In the genomic region with DNA sequence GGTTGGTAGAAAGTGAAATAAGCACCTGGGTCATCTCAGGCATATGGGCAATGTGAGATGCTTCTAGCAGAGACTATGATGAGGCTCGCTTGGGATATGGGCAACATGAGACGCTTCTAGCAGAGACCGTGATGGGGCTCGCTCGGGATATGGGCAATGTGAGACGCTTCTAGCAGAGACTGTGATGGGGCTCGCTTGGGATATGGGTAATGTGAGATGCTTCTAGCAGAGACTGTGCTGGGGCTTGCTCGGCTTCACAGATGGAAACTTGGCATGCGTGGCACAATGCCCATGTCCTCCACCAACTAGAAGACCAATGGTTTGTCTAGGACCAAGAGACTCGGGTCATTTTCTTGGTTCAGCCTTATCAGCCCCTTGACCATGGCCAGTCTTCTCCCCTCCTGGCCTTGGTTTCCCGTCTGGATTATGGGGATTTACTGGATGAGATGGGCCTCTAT, we compare ENCODE assay signal across 19 cellular contexts. TPM values are rescaled to one million over a fixed set of nuclear protein-coding genes. Genes with fewer than 3 reads are reported as not detected.
DNase-seq lines count a peak whose midpoint lies in the region; ATAC-seq and TF ChIP-seq lines count a peak whose summit lies in the region.
"Had no signal": no experiment of that assay in that cellular context is flagged by ENCODE, and none has a peak within 500 bp of the region (broad histone marks: within the 10 kb centered on the region; RNA-seq: fewer than 3 reads in every experiment).

No MANE protein-coding gene starts in this region.

- no peaks in the 10 kb centered on the region for H3K27me3 ChIP-seq in PC-3 (ENCODE audit: low read length)
- no peaks in the 10 kb centered on the region for H3K27me3 ChIP-seq in brain microvascular endothelial cell (replicated peaks)
- no peaks in the 10 kb centered on the region for H3K27me3 ChIP-seq in skeletal muscle satellite cell (ENCODE audit: control insufficient read depth, insufficient read depth, low read length)
- H3K27me3 ChIP-seq: neural progenitor cell had no signal

- H3K36me3 Mint-ChIP-seq in activated CD4-positive, alpha-beta T cell treated with anti-CD3 and anti-CD28 coated beads, Interleukin-2, amount 10 ng/mL, durations not matched to agents 24 days and 14 days (ENCODE audit: low read depth), result peaks cover 1% of the 10 kb centered on the region
- H3K36me3 Mint-ChIP-seq: brain; CD4-positive, CD25-positive, alpha-beta regulatory T cell; neural progenitor cell had no signal

- TF ChIP-seq CTCF in PC-3 (conservative IDR thresholded peaks at IDR 0.05; ENCODE audit: low read depth, low read length), result no peak
- TF ChIP-seq CTCF in brain microvascular endothelial cell (IDR thresholded peaks at IDR 0.05; ENCODE audit: low read depth, low read length, missing control alignments), result no peak

- no peak overlapping the region for H3K4me3 ChIP-seq in PC-3 (ENCODE audit: low read length)
- H3K4me3 ChIP-seq in brain microvascular endothelial cell (ENCODE audit: low read depth, low read length), result no peak overlapping the region
- no peak overlapping the region for H3K4me3 ChIP-seq in skeletal muscle satellite cell (ENCODE audit: low read length)
- H3K4me3 ChIP-seq: neural progenitor cell had no signal

- H3K4me3 Mint-ChIP-seq in activated CD4-positive, alpha-beta T cell treated with anti-CD3 and anti-CD28 coated beads, Interleukin-2, amount 10 ng/mL, durations not matched to agents 24 days and 14 days, result no peak overlapping the region
- H3K4me3 Mint-ChIP-seq: activated CD4-positive, alpha-beta memory T cell treated with anti-CD3 and anti-CD28 coated beads, Interleukin-2, amount 10 ng/mL, durations not matched to agents 7 days and 5 days; activated naive CD4-positive, alpha-beta T cell treated with anti-CD3 and anti-CD28 coated beads, Interleukin-2, amount 10 ng/mL, durations not matched to agents 7 days and 5 days; brain; neural progenitor cell had no signal

- H3K36me3 ChIP-seq in PC-3 (ENCODE audit: low read depth, low read length) (peaks cover 5% of the 10 kb centered on the region), brain microvascular endothelial cell (replicated peaks) (no peaks in the 10 kb centered on the region), skeletal muscle satellite cell (ENCODE audit: insufficient read depth, low read length) (no peaks in the 10 kb centered on the region)
- H3K36me3 ChIP-seq: neural progenitor cell had no signal

- H3K9me2 ChIP-seq in PC-3 (replicated peaks; ENCODE audit: low read length), result no peaks in the 10 kb centered on the region

- no peak for DNase-seq in activated CD4-positive, alpha-beta T cell treated with anti-CD3 and anti-CD28 coated beads, Interleukin-2, amount 10 ng/mL, durations not matched to agents 24 days and 14 days
- no peak for DNase-seq in activated CD4-positive, alpha-beta T cell treated with anti-CD3 and anti-CD28 coated beads, Interleukin-2, amount 50 U/mL, for 1 hour
- peak; percentile 23 for DNase-seq in PC-3
- DNase-seq in brain microvascular endothelial cell, result no peak
- no peak for DNase-seq in NCI-H345 (lab: John Stamatoyannopoulos, UW)
- DNase-seq in NCI-H1092 treated with DMSO at 0.1 percent for 48 hours (lab: John Stamatoyannopoulos, UW), result no peak
- DNase-seq: activated CD4-positive, alpha-beta memory T cell treated with anti-CD3 and anti-CD28 coated beads, Interleukin-2, amount 10 ng/mL, durations not matched to agents 7 days and 5 days; activated naive CD4-positive, alpha-beta T cell treated with anti-CD3 and anti-CD28 coated beads, Interleukin-2, amount 10 ng/mL, durations not matched to agents 7 days and 5 days; activated T-cell treated with anti-CD3 and anti-CD28 coated beads, Interleukin-2, amount 50 U/mL, for 1 hour; CD4-positive, CD25-positive, alpha-beta regulatory T cell; cortex of kidney; NCI-H1694 treated with DMSO at 0.1 percent for 48 hours; NCI-H446 treated with DMSO at 0.1 percent for 48 hours had no signal

- peak overlapping the region; percentile 98 for H3K27ac ChIP-seq in PC-3 (ENCODE audit: low read length)
- H3K27ac ChIP-seq in brain microvascular endothelial cell, result peak overlapping the region; percentile 74
- H3K27ac ChIP-seq: neural progenitor cell had no signal

- peaks cover 86% of the 10 kb centered on the region for H3K79me2 ChIP-seq in PC-3 (ENCODE audit: low read length)

- peak overlapping the region; percentile 60 for H3K27ac Mint-ChIP-seq in activated CD4-positive, alpha-beta T cell treated with anti-CD3 and anti-CD28 coated beads, Interleukin-2, amount 10 ng/mL, durations not matched to agents 24 days and 14 days
- H3K27ac Mint-ChIP-seq: activated CD4-positive, alpha-beta memory T cell treated with anti-CD3 and anti-CD28 coated beads, Interleukin-2, amount 10 ng/mL, durations not matched to agents 7 days and 5 days; brain; neural progenitor cell had no signal

- peaks cover 15% of the 10 kb centered on the region for H3F3A ChIP-seq in PC-3 (ENCODE audit: low read length, unreplicated experiment)

- no peak for ATAC-seq in PC-3
- ATAC-seq in GM21786 (IDR thresholded peaks at IDR 0.05; ENCODE audit: unreplicated experiment), result no peak

- H3K9me3 ChIP-seq in PC-3 (ENCODE audit: low read length) (no peaks in the 10 kb centered on the region), skeletal muscle satellite cell (replicated peaks; ENCODE audit: low read length) (no peaks in the 10 kb centered on the region)

- H3K27me3 Mint-ChIP-seq in activated CD4-positive, alpha-beta T cell treated with anti-CD3 and anti-CD28 coated beads, Interleukin-2, amount 10 ng/mL, durations not matched to agents 24 days and 14 days, result no peaks in the 10 kb centered on the region

- H4K20me1 ChIP-seq in PC-3 (ENCODE audit: low read length), result no peaks in the 10 kb centered on the region

- POLR2A ChIA-PET in PC-3 (lab: Charles Lee; ENCODE audit: unreplicated experiment), result no interaction called here

- H2AFZ ChIP-seq in PC-3 (ENCODE audit: low read length), result no peak overlapping the region
- H2AFZ ChIP-seq: neural progenitor cell had no signal

- H3K4me2 ChIP-seq in PC-3 (ENCODE audit: low read length) (peak overlapping the region; percentile 12; the same call in 1 of the 2 replicates), skeletal muscle satellite cell (ENCODE audit: low read length) (no peak overlapping the region)
- H3K4me2 ChIP-seq: neural progenitor cell had no signal

- H3K9me3 Mint-ChIP-seq in activated CD4-positive, alpha-beta T cell treated with anti-CD3 and anti-CD28 coated beads, Interleukin-2, amount 10 ng/mL, durations not matched to agents 24 days and 14 days, result peaks cover 4% of the 10 kb centered on the region
- H3K9me3 Mint-ChIP-seq: activated CD4-positive, alpha-beta memory T cell treated with anti-CD3 and anti-CD28 coated beads, Interleukin-2, amount 10 ng/mL, durations not matched to agents 7 days and 5 days; neural progenitor cell had no signal

- no TSS peak for BruUV-seq in PC-3 (replicated peaks; lab: Mats Ljungman, UMichigan)

- CTCF ChIA-PET in PC-3 (lab: Charles Lee), result no interaction called here

- in situ Hi-C loops in brain microvascular endothelial cell (cut with HindIII; ENCODE audit: low pct_ligation_motif_present, low sequenced_read_pairs), result no loop called here

- H3K9ac ChIP-seq in PC-3 (ENCODE audit: low read length) (peak overlapping the region; percentile 97), skeletal muscle satellite cell (ENCODE audit: low read depth, low read length) (peak overlapping the region; percentile 3)
- H3K9ac ChIP-seq: neural progenitor cell had no signal

- H3K4me1 Mint-ChIP-seq in activated CD4-positive, alpha-beta T cell treated with anti-CD3 and anti-CD28 coated beads, Interleukin-2, amount 10 ng/mL, durations not matched to agents 24 days and 14 days, result peaks cover 50% of the 10 kb centered on the region

- H3K4me1 ChIP-seq in PC-3 (ENCODE audit: insufficient read depth, low read length) (peaks cover 67% of the 10 kb centered on the region), skeletal muscle satellite cell (ENCODE audit: control insufficient read depth, insufficient read depth, low read length) (peaks cover 69% of the 10 kb centered on the region)
- H3K4me1 ChIP-seq: neural progenitor cell had no signal

- intact Hi-C loops in activated CD4-positive, alpha-beta T cell treated with anti-CD3 and anti-CD28 coated beads, Interleukin-2, amount 10 ng/mL, durations not matched to agents 24 days and 14 days (cut with micrococcal nuclease), result no loop called here
- intact Hi-C loops in PC-3 (cut with micrococcal nuclease), result loop anchor here (1.0 to 5.0 kb wide), 2 partner anchors 36 to 66 kb away; no protein-coding TSS in a partner anchor

RNA-seq across cellular contexts. Expression of gene MYEOV, which starts 7.1 kb away (rescaled TPM):
- total RNA-seq in activated CD4-positive, alpha-beta T cell treated with anti-CD3 and anti-CD28 coated beads, Interleukin-2, amount 10 ng/mL, durations not matched to agents 24 days and 14 days, result 0.21 and 0.83 TPM in 2 replicates
- 59.0 and 71.8 TPM in 2 replicates for total RNA-seq in PC-3 (2014; rRNA removed)
- total RNA-seq in skeletal muscle satellite cell (2012; rRNA removed), result 6.8 and 28.4 TPM in 2 replicates
- total RNA-seq: activated CD4-positive, alpha-beta memory T cell treated with anti-CD3 and anti-CD28 coated beads, Interleukin-2, amount 10 ng/mL, durations not matched to agents 7 days and 5 days; frontal cortex; temporal lobe had no signal

Comparison
In these comparisons a context has a peak if more than half of its experiments do, and no peak if none do; other contexts are left out.
1. RNA of gene MYEOV, which starts 7.1 kb away (total RNA-seq): 59.0 to 71.8 TPM in PC-3; 0.21 to 0.83 TPM in activated CD4-positive, alpha-beta T cell treated with anti-CD3 and anti-CD28 coated beads, Interleukin-2, amount 10 ng/mL, durations not matched to agents 24 days and 14 days; every median in the first group is over 10 times any median in the second.